29 cellular contexts compared by ENCODE assay signal in the genomic region with DNA sequence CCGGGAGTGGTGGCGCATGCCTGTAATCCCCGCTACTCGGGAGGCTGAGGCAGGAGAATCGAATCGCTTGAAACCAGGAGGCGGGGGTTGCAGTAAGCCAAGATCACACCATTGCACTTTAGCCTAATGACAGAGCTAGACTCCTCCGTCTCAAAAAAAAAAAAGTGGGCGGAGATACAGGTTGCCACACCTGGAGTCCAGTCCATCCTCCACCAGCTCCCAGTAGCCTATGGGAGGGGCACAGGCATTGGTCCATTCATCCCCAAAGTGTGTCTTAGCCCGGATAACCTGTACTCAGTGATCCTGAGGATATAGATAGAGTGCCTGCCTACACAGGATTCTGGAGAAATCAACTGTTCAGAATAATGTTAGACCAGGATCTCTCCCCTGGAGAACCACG.
"Had no signal": no experiment of that assay in that cellular context is flagged by ENCODE, and none has a peak within 500 bp of the region (broad histone marks: within the 10 kb centered on the region; RNA-seq: fewer than 3 reads in every experiment).

No MANE protein-coding gene starts in this region.

- H3K27me3 ChIP-seq: breast epithelium, esophagus muscularis mucosa, foreskin keratinocyte, heart right ventricle, left lung, suprapubic skin, tibial nerve had no signal

- H3K4me3 ChIP-seq: breast epithelium, esophagus muscularis mucosa, heart right ventricle, left lung, psoas muscle, suprapubic skin, tibial nerve had no signal

- H2AFZ ChIP-seq: parathyroid adenoma had no signal

- H3K9me3 ChIP-seq: breast epithelium, esophagus muscularis mucosa, heart right ventricle, left lung, psoas muscle, suprapubic skin, tibial nerve had no signal

- H3K4me1 ChIP-seq: breast epithelium, parathyroid adenoma had no signal

- H3K27ac ChIP-seq: breast epithelium, esophagus muscularis mucosa, foreskin keratinocyte, heart right ventricle, left lung, parathyroid adenoma, psoas muscle, suprapubic skin, tibial nerve, WERI-Rb-1 had no signal

- H3K36me3 ChIP-seq: breast epithelium, esophagus muscularis mucosa, heart right ventricle, left lung, suprapubic skin, tibial nerve, WERI-Rb-1 had no signal

- H3K9ac ChIP-seq: parathyroid adenoma had no signal

- ATAC-seq: activated naive CD8-positive, alpha-beta T cell treated with anti-CD3 and anti-CD28 coated beads, Interleukin-2, amount 50 U/mL, for 24 hours; activated T-helper 17 cell treated with anti-CD3 and anti-CD28 coated beads, Interleukin-2, amount 50 U/mL, for 72 hours; foreskin keratinocyte; heart right ventricle; left lung; psoas muscle; stimulated activated naive B cell treated with anti-CD40 and anti-IgM and Interleukin-4, amounts not matched to agents 10 μg/mL and 1 μg/mL and 100 μg/mL, for 72 hours; T-helper 17 cell had no signal

- DNase-seq: activated CD4-positive, alpha-beta memory T cell treated with anti-CD3 and anti-CD28 coated beads, Interleukin-2, amount 10 ng/mL, durations not matched to agents 7 days and 5 days; activated CD4-positive, alpha-beta T cell treated with anti-CD3 and anti-CD28 coated beads for 1 hour; activated CD4-positive, alpha-beta T cell treated with anti-CD3 and anti-CD28 coated beads, Interleukin-2, amount 10 ng/mL, durations not matched to agents 7 days and 5 days; activated CD8-positive, alpha-beta memory T cell treated with anti-CD3 and anti-CD28 coated beads, Interleukin-2, amount 50 U/mL, for 48 hours; activated gamma-delta T cell treated with Interleukin-2 at 50 U/mL for 16 hours; activated naive CD4-positive, alpha-beta T cell treated with anti-CD3 and anti-CD28 coated beads, Interleukin-2, amount 50 U/mL, for 16 hours; activated naive CD8-positive, alpha-beta T cell treated with anti-CD3 and anti-CD28 coated beads, Interleukin-2, amount 50 U/mL, for 24 hours; activated T-cell treated with anti-CD3 and anti-CD28 coated beads, Interleukin-2, amount 50 U/mL, for 24 hours; amygdala; central memory CD4-positive, alpha-beta T cell; dermis blood vessel endothelial cell; effector CD4-positive, alpha-beta T cell; foreskin keratinocyte; heart right ventricle; kidney glomerular epithelial cell; left lung; psoas muscle; stimulated activated CD4-positive, alpha-beta T cell treated with anti-CD3 and anti-CD28 coated beads, Interleukin-15, amount 100 ng/mL, for 24 hours; stimulated activated CD4-positive, alpha-beta T cell treated with anti-CD3 and anti-CD28 coated beads, Interleukin-2, amount 100 ng/mL, for 24 hours; stimulated activated naive B cell treated with anti-CD40 and anti-IgM and Interleukin-4, amounts not matched to agents 10 μg/mL and 1 μg/mL and 100 μg/mL, for 72 hours; T-helper 17 cell; T1000; WERI-Rb-1 had no signal

- H3K79me2 ChIP-seq: parathyroid adenoma had no signal
